9 cellular contexts compared by ENCODE assay signal in the genomic region with DNA sequence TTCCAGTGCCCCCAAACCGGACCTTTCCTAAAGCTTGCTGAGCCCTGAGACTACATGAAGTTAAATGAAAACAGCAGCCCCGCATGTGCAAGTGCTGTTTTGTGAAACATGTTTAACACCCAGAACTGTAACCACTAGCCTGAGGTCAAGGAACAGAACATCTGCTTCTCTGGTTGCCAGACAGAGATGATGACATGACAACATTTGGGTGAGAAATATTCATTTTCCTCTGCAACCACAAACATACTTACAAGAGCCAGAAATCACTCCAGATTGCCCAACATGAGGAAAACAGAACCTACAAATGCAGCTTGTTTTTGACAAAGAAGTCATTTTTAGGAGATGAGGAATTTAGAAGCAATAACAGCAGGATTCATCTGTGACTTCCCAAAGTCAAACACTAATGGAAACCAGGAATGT.
A peak's percentile ranks its signal among the peaks of the same experiment; 100 is the strongest.
DNase-seq lines count a peak whose midpoint lies in the region; ATAC-seq, FAIRE-seq and TF ChIP-seq lines count a peak whose summit lies in the region.
"Had no signal": no experiment of that assay in that cellular context is flagged by ENCODE, and none has a peak within 500 bp of the region (broad histone marks: within the 10 kb centered on the region; RNA-seq: fewer than 3 reads in every experiment).

No MANE protein-coding gene starts in this region.

- in situ Hi-C loops in HepG2 (cut with HindIII; ENCODE audit: extremely low pct_ligation_motif_present, low pct_unique_long_range_greater_than_20kb) = no loop called here

- H3F3A ChIP-seq in PC-9 (ENCODE audit: insufficient read depth, low read depth) = no peaks in the 10 kb centered on the region

- no peaks in the 10 kb centered on the region for H3K27me3 Mint-ChIP-seq in T-helper 2 cell treated with Interferon-gamma antibody and Interleukin-4, amounts not matched to agents 5 μg/mL and 100 μg/mL, for 36 hours (ENCODE audit: low read depth)

- no peak for TF ChIP-seq CTCF in liver (IDR thresholded peaks at IDR 0.05; ENCODE audit: low read depth, low read length, missing input control)
- no peak for TF ChIP-seq CTCF in HepG2 (CRISPR knock-in tag; IDR thresholded peaks at IDR 0.05)
- no peak for TF ChIP-seq CTCF in PC-9 (conservative IDR thresholded peaks at IDR 0.05)

- CTCF ChIA-PET in HepG2 (lab: Yijun Ruan, JAX; ENCODE audit: low intra/inter-chr PET ratio, low total read pairs) (no interaction called here), PC-9 (lab: Charles Lee) (no interaction called here)

- DNase-seq in HepG2 (ENCODE audit: low spot score) (no peak), right cardiac atrium (peak in 2 of 3 donors; percentile 47 to 63), COR-L47 (lab: John Stamatoyannopoulos, UW) (no peak), PC-9 (no peak), ureter (ENCODE audit: low spot score) (no peak)
- peak; percentile 42 for DNase-seq in T-helper 2 cell treated with Interferon-gamma antibody and Interleukin-4, amounts not matched to agents 5 μg/mL and 100 μg/mL, for 36 hours (ENCODE audit: low spot score)

- H2AFZ ChIP-seq in HepG2 (ENCODE audit: low read length) (no peak overlapping the region), PC-9 (no peak overlapping the region)

- no peaks in the 10 kb centered on the region for H3K9me3 Mint-ChIP-seq in T-helper 2 cell treated with Interferon-gamma antibody and Interleukin-4, amounts not matched to agents 5 μg/mL and 100 μg/mL, for 36 hours

- WGBS in liver = 30% methylated on average over 2 of the region's 2 CpGs
- 79% methylated on average over 2 of the region's 2 CpGs for WGBS in HepG2 (ENCODE audit: low lambda C conversion rate)
- 42% methylated on average over 2 of the region's 2 CpGs for WGBS in right cardiac atrium

- BruUV-seq in HepG2 (replicated peaks; lab: Mats Ljungman, UMichigan) (no TSS peak), PC-9 (replicated peaks; lab: Mats Ljungman, UMichigan) (no TSS peak)

- no peaks in the 10 kb centered on the region for H3K4me1 ChIP-seq in liver (ENCODE audit: control insufficient read depth in 4 of 4, insufficient read depth in 4 of 4, low read length in 3 of 4)
- no peaks in the 10 kb centered on the region for H3K4me1 ChIP-seq in HepG2 (ENCODE audit: insufficient read depth, low read length)
- H3K4me1 ChIP-seq in right cardiac atrium (ENCODE audit: control insufficient read depth, insufficient read depth, low read length) = peaks cover 2% of the 10 kb centered on the region
- H3K4me1 ChIP-seq in PC-9 (replicated peaks; ENCODE audit: insufficient read depth) = no peaks in the 10 kb centered on the region

- no peak overlapping the region for H3K4me3 ChIP-seq in liver (ENCODE audit: low read depth in 1 of 3, low read length in 3 of 3)
- H3K4me3 ChIP-seq in HepG2 (replicated peaks in 1 of 3; ENCODE audit: insufficient read depth in 1 of 3, low read depth in 2 of 3, low read length in 3 of 3) = no peak overlapping the region
- H3K4me3 ChIP-seq in right cardiac atrium (ENCODE audit: low read length) = no peak overlapping the region
- H3K4me3 ChIP-seq in PC-9 = no peak overlapping the region

- H3K27me3 ChIP-seq in liver (ENCODE audit: control insufficient read depth in 4 of 4, insufficient read depth in 4 of 4, low read length in 3 of 4) (no peaks in the 10 kb centered on the region), HepG2 (ENCODE audit: control insufficient read depth in 1 of 2, insufficient read depth in 2 of 2, low read length in 2 of 2) (no peaks in the 10 kb centered on the region), right cardiac atrium (ENCODE audit: control insufficient read depth, insufficient read depth) (no peaks in the 10 kb centered on the region), PC-9 (ENCODE audit: insufficient read depth, low read depth) (no peaks in the 10 kb centered on the region)

- H3K9me3 ChIP-seq in liver (ENCODE audit: control insufficient read depth in 4 of 4, low read length in 3 of 4) (no peaks in the 10 kb centered on the region), HepG2 (ENCODE audit: low read length) (no peaks in the 10 kb centered on the region), right cardiac atrium (ENCODE audit: control insufficient read depth, low read length) (no peaks in the 10 kb centered on the region), PC-9 (ENCODE audit: insufficient read depth, low read depth) (no peaks in the 10 kb centered on the region)

- no peak for TF ChIP-seq RAD21 in liver (IDR thresholded peaks at IDR 0.05)
- no peak for TF ChIP-seq RAD21 in HepG2 (CRISPR knock-in tag; IDR thresholded peaks at IDR 0.05)

- no peaks in the 10 kb centered on the region for H3K36me3 ChIP-seq in liver (ENCODE audit: control insufficient read depth in 4 of 4, insufficient read depth in 3 of 4, low read depth in 1 of 4, low read length in 3 of 4)
- H3K36me3 ChIP-seq in HepG2 (replicated peaks in 1 of 2; ENCODE audit: control insufficient read depth in 1 of 2, insufficient read depth in 2 of 2, low read length in 2 of 2) = peaks cover 2 to 12% of the 10 kb centered on the region in 2 experiments; a peak in 2 of 5 replicates
- H3K36me3 ChIP-seq in PC-9 (ENCODE audit: low read depth) = no peaks in the 10 kb centered on the region

- H3K4me2 ChIP-seq in HepG2 (ENCODE audit: low read depth, low read length) (no peak overlapping the region), PC-9 (no peak overlapping the region)

- no peaks in the 10 kb centered on the region for H3K9me2 ChIP-seq in PC-9 (ENCODE audit: insufficient read depth)

- H3K79me2 ChIP-seq in HepG2 (ENCODE audit: insufficient read depth, low read length) = no peaks in the 10 kb centered on the region
- H3K79me2 ChIP-seq in PC-9 (ENCODE audit: low read depth) = no peaks in the 10 kb centered on the region

- H3K27ac ChIP-seq in liver (ENCODE audit: low read depth in 1 of 2, low read length in 2 of 2) (no peak overlapping the region), HepG2 (ENCODE audit: extremely low read length, insufficient read depth, low read length) (no peak overlapping the region), right cardiac atrium (ENCODE audit: low read length) (no peak overlapping the region), PC-9 (no peak overlapping the region)

- H3K9ac ChIP-seq in liver (ENCODE audit: low read depth in 1 of 2, low read length in 2 of 2) (no peak overlapping the region), HepG2 (ENCODE audit: insufficient read depth, low read depth, low read length) (no peak overlapping the region)

- peak overlapping the region; percentile 12 for H3K4me3 Mint-ChIP-seq in T-helper 2 cell treated with Interferon-gamma antibody and Interleukin-4, amounts not matched to agents 5 μg/mL and 100 μg/mL, for 36 hours

- TF ChIP-seq EP300 in HepG2 (IDR thresholded peaks at IDR 0.05; ENCODE audit: low read depth in 2 of 2, low read length in 2 of 2) = no peak
- TF ChIP-seq EP300 in HepG2 (CRISPR knock-in tag; IDR thresholded peaks at IDR 0.05; ENCODE audit: borderline replicate concordance) = no peak

- H3K4me1 Mint-ChIP-seq in T-helper 2 cell treated with Interferon-gamma antibody and Interleukin-4, amounts not matched to agents 5 μg/mL and 100 μg/mL, for 36 hours (ENCODE audit: low read depth) = peaks cover 27% of the 10 kb centered on the region

- ATAC-seq in HepG2 (no peak), HG03060 (IDR thresholded peaks at IDR 0.05; ENCODE audit: low read depth, unreplicated experiment) (peak; percentile 22), right cardiac atrium (peak; percentile 79 to 86)

- H3K27ac Mint-ChIP-seq in T-helper 2 cell treated with Interferon-gamma antibody and Interleukin-4, amounts not matched to agents 5 μg/mL and 100 μg/mL, for 36 hours = peak overlapping the region; percentile 7

- TF ChIP-seq POLR2A in HepG2 (IDR thresholded peaks at IDR 0.05; ENCODE audit: insufficient read depth in 1 of 2, low read depth in 2 of 2, low read length in 2 of 2) = no peak

- peaks cover 3% of the 10 kb centered on the region for H3K36me3 Mint-ChIP-seq in T-helper 2 cell treated with Interferon-gamma antibody and Interleukin-4, amounts not matched to agents 5 μg/mL and 100 μg/mL, for 36 hours (ENCODE audit: low read depth)

- no peaks in the 10 kb centered on the region for H4K20me1 ChIP-seq in HepG2 (ENCODE audit: insufficient read depth, low read length)
- H4K20me1 ChIP-seq in PC-9 (ENCODE audit: insufficient read depth) = no peaks in the 10 kb centered on the region

- FAIRE-seq in HepG2 (lab: Jason Lieb, UNC) = no peak
- FAIRE-seq: G401.6 had no signal

- POLR2A ChIA-PET in HepG2 (lab: Yijun Ruan, JAX) (no interaction called here), PC-9 (lab: Charles Lee; ENCODE audit: unreplicated experiment) (no interaction called here)

- intact Hi-C loops in HepG2 (cut with micrococcal nuclease; ENCODE audit: unreplicated experiment) = no loop called here
- intact Hi-C loops in right cardiac atrium (cut with DNase I) = no loop called here
- intact Hi-C loops in PC-9 (cut with micrococcal nuclease; ENCODE audit: unreplicated experiment) = no loop called here

TF ChIP-seq in liver, 16 proteins besides CTCF, POLR2A, EP300 and RAD21:
- TF ChIP-seq SP1 (IDR thresholded peaks at IDR 0.05) (peak; percentile 6), NR2F2 (IDR thresholded peaks at IDR 0.05) (peak; percentile 89), HNF4G (IDR thresholded peaks at IDR 0.05) (no peak)

TF ChIP-seq in HepG2, 621 proteins besides CTCF, POLR2A, EP300 and RAD21 (continues in another document):
- no peak for TF ChIP-seq ZNF224 (CRISPR knock-in tag; IDR thresholded peaks at IDR 0.05)
- TF ChIP-seq BRCA1 (CRISPR knock-in tag; IDR thresholded peaks at IDR 0.05) = no peak
- no peak for TF ChIP-seq KLF16 (CRISPR knock-in tag; IDR thresholded peaks at IDR 0.05)
- no peak for TF ChIP-seq POLR2G (IDR thresholded peaks at IDR 0.05; ENCODE audit: low read depth, low read length)
- no peak for TF ChIP-seq ZNF629 (CRISPR knock-in tag; conservative IDR thresholded peaks at IDR 0.05)
- TF ChIP-seq, protein P1, sequence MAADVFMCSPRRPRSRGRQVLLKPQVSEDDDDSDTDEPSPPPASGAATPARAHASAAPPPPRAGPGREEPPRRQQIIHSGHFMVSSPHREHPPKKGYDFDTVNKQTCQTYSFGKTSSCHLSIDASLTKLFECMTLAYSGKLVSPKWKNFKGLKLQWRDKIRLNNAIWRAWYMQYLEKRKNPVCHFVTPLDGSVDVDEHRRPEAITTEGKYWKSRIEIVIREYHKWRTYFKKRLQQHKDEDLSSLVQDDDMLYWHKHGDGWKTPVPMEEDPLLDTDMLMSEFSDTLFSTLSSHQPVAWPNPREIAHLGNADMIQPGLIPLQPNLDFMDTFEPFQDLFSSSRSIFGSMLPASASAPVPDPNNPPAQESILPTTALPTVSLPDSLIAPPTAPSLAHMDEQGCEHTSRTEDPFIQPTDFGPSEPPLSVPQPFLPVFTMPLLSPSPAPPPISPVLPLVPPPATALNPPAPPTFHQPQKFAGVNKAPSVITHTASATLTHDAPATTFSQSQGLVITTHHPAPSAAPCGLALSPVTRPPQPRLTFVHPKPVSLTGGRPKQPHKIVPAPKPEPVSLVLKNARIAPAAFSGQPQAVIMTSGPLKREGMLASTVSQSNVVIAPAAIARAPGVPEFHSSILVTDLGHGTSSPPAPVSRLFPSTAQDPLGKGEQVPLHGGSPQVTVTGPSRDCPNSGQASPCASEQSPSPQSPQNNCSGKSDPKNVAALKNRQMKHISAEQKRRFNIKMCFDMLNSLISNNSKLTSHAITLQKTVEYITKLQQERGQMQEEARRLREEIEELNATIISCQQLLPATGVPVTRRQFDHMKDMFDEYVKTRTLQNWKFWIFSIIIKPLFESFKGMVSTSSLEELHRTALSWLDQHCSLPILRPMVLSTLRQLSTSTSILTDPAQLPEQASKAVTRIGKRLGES (CRISPR knock-in tag; IDR thresholded peaks at IDR 0.05; ENCODE audit: borderline replicate concordance) = no peak

Comparison
In these comparisons a context has a peak if more than half of its experiments do, and no peak if none do; other contexts are left out.
1. DNase-seq: peak in T-helper 2 cell treated with Interferon-gamma antibody and Interleukin-4, amounts not matched to agents 5 μg/mL and 100 μg/mL, for 36 hours (single experiment) and right cardiac atrium (2 of 3); none in HepG2 (single experiment), COR-L47 (single experiment), PC-9 (0 of 2) and ureter (single experiment).